In genomic region chr2:84741182-84741822, GRCh38 we compare ENCODE assay signal across 8 cellular contexts.
DNase-seq lines count a peak whose midpoint lies in the region; ATAC-seq and TF ChIP-seq lines count a peak whose summit lies in the region.

No MANE protein-coding gene starts in this region.

- H3K27ac ChIP-seq in fibroblast of lung (ENCODE audit: insufficient read depth, low read length) (no peak overlapping the region), caudate nucleus (ENCODE audit: low read depth, low read length) (no peak overlapping the region)

- H4K20me1 ChIP-seq in fibroblast of lung (ENCODE audit: control insufficient read depth, extremely low read depth, insufficient read depth, low read length): no peaks in the 10 kb centered on the region

- no peak overlapping the region for H3K4me3 ChIP-seq in GM12875 (ENCODE audit: low read depth, low read length)
- no peak overlapping the region for H3K4me3 ChIP-seq in Jurkat, Clone E6-1 (ENCODE audit: low read length)
- no peak overlapping the region for H3K4me3 ChIP-seq in fibroblast of lung (replicated peaks in 1 of 4; ENCODE audit: control extremely low read depth in 1 of 4, insufficient read depth in 1 of 4, low read depth in 3 of 4, low read length in 4 of 4)

- H3K4me1 ChIP-seq in fibroblast of lung (ENCODE audit: control insufficient read depth, extremely low read depth, insufficient read depth, low read length): no peaks in the 10 kb centered on the region

- no peaks in the 10 kb centered on the region for H3K27me3 ChIP-seq in fibroblast of lung (ENCODE audit: control insufficient read depth, insufficient read depth, low read length)

- H3K79me2 ChIP-seq in fibroblast of lung (ENCODE audit: control insufficient read depth, insufficient read depth, low read length): no peaks in the 10 kb centered on the region

- H2AFZ ChIP-seq in fibroblast of lung (ENCODE audit: low read length): no peak overlapping the region

- TF ChIP-seq CTCF in GM12875 (IDR thresholded peaks at IDR 0.05; ENCODE audit: borderline replicate concordance, insufficient read depth, low read depth, low read length): peak; percentile 77
- TF ChIP-seq CTCF in fibroblast of lung (conservative IDR thresholded peaks at IDR 0.05 in 1 of 2, IDR thresholded peaks at IDR 0.05 in 1 of 2; ENCODE audit: low read depth in 1 of 2, low read length in 2 of 2): peak; percentile 26 to 45

- no peak overlapping the region for H3K9ac ChIP-seq in fibroblast of lung (ENCODE audit: insufficient read depth, low read length)

- no peaks in the 10 kb centered on the region for H3K9me3 ChIP-seq in fibroblast of lung (ENCODE audit: control insufficient read depth, insufficient read depth, low read depth, low read length)

- peak; percentile 88 for ATAC-seq in GM21737 (IDR thresholded peaks at IDR 0.05; ENCODE audit: unreplicated experiment)

- DNase-seq in Jurkat, Clone E6-1 (ENCODE audit: low read depth, low spot score): peak; percentile 60
- peak; percentile 63 for DNase-seq in activated CD4-positive, alpha-beta T cell treated with anti-CD3 and anti-CD28 coated beads for 48 hours
- DNase-seq in fibroblast of lung (ENCODE audit: low read depth in 2 of 2) (peak; percentile 8 to 37), caudate nucleus (lab: John Stamatoyannopoulos, UW) (no peak), NCI-H187 (lab: John Stamatoyannopoulos, UW) (no peak)
- peak; percentile 10 to 18 for DNase-seq in stimulated activated CD4-positive, alpha-beta T cell treated with anti-CD3 and anti-CD28 coated beads, Interleukin-1b, Interleukin-23, amount 100 ng/mL, for 4 hours (ENCODE audit: low read depth in 2 of 2)

- no peaks in the 10 kb centered on the region for H3K36me3 ChIP-seq in fibroblast of lung (ENCODE audit: control insufficient read depth, insufficient read depth, low read length)

- no peak overlapping the region for H3K4me2 ChIP-seq in fibroblast of lung (ENCODE audit: extremely low read depth, insufficient read depth, low read length)

Comparison
In these comparisons a context has a peak if more than half of its experiments do, and no peak if none do; other contexts are left out.
1. DNase-seq: peak in Jurkat, Clone E6-1 (single experiment), activated CD4-positive, alpha-beta T cell treated with anti-CD3 and anti-CD28 coated beads for 48 hours (single experiment), fibroblast of lung (2 of 2) and stimulated activated CD4-positive, alpha-beta T cell treated with anti-CD3 and anti-CD28 coated beads, Interleukin-1b, Interleukin-23, amount 100 ng/mL, for 4 hours (2 of 2); none in caudate nucleus (0 of 61) and NCI-H187 (0 of 2).